In genomic region chr6:152682141-152682540, GRCh38 we compare ENCODE assay signal across 19 cellular contexts. TPM values are rescaled to one million over a fixed set of nuclear protein-coding genes. Genes with fewer than 3 reads are reported as not detected.
"Had no signal": no experiment of that assay in that cellular context is flagged by ENCODE, and none has a peak within 500 bp of the region (broad histone marks: within the 10 kb centered on the region; RNA-seq: fewer than 3 reads in every experiment).

No MANE protein-coding gene starts in this region.

- ATAC-seq: esophagus mucosa; gastrocnemius medialis; heart right ventricle; naive thymus-derived CD4-positive, alpha-beta T cell had no signal

- H3K9me3 ChIP-seq: gastrocnemius medialis, heart right ventricle, ovary, right atrium auricular region, sigmoid colon, stomach, thoracic aorta, transverse colon had no signal

- H3K36me3 ChIP-seq: gastrocnemius medialis, heart right ventricle, ovary, right atrium auricular region, sigmoid colon, stomach, thoracic aorta, transverse colon had no signal

- H3K36me3 Mint-ChIP-seq: naive thymus-derived CD4-positive, alpha-beta T cell had no signal

- H3K27ac ChIP-seq: coronary artery, gastrocnemius medialis, heart right ventricle, ovary, right atrium auricular region, sigmoid colon, skin epidermis, stomach, thoracic aorta, transverse colon had no signal

- DNase-seq: effector CD8-positive, alpha-beta T cell; gastrocnemius medialis; heart right ventricle; hypothalamus; kidney glomerular epithelial cell; naive thymus-derived CD4-positive, alpha-beta T cell; ovary; sigmoid colon; stimulated activated naive CD4-positive, alpha-beta T cell; stomach; substantia nigra; transverse colon had no signal

- H3K4me1 Mint-ChIP-seq: naive thymus-derived CD4-positive, alpha-beta T cell had no signal

- H3K4me3 Mint-ChIP-seq: naive thymus-derived CD4-positive, alpha-beta T cell had no signal

- H3K4me3 ChIP-seq: coronary artery, gastrocnemius medialis, heart right ventricle, ovary, right atrium auricular region, sigmoid colon, skin epidermis, stomach, thoracic aorta, transverse colon had no signal

- H3K4me1 ChIP-seq: gastrocnemius medialis, right atrium auricular region, sigmoid colon, stomach, transverse colon had no signal

- H3K27me3 ChIP-seq: gastrocnemius medialis, ovary, right atrium auricular region, sigmoid colon, stomach, transverse colon had no signal

RNA-seq across cellular contexts. Expression of gene MYCT1, which starts 15.6 kb away (rescaled TPM):
- total RNA-seq: fibroblast of lung had no signal
- polyA plus RNA-seq: fibroblast of lung; naive thymus-derived CD4-positive, alpha-beta T cell; neural cell had no signal
